ENCODE assay signal across 28 cellular contexts in the genomic region with DNA sequence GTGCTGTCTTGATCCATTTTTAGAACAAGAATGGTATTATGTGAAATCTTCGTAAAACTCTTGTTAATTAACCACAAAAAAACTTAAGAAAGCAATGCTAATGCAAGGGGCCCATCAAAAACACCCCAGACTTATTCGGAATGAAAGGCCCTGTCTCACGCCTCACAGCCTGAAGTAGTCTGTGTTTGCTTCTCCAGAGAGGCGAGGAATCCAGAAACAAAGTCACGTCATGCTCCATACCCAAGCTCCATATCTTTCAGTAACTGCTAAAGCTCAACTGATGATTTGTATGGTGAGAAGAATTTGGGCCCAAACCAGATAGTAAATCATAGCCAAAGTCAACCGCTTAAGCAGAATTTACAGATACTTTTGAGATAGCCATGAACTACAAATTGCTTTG.
A peak's percentile ranks its signal among the peaks of the same experiment; 100 is the strongest.
DNase-seq lines count a peak whose midpoint lies in the region; ATAC-seq, FAIRE-seq and TF ChIP-seq lines count a peak whose summit lies in the region.
"Had no signal": no experiment of that assay in that cellular context is flagged by ENCODE, and none has a peak within 500 bp of the region (broad histone marks: within the 10 kb centered on the region; RNA-seq: fewer than 3 reads in every experiment).

No MANE protein-coding gene starts in this region.

- peak; percentile 83 for DNase-seq in AG10803 (ENCODE audit: low read depth)
- DNase-seq in Panc1 (ENCODE audit: low read depth, low spot score) = no peak
- no peak for DNase-seq in left cardiac atrium
- no peak for DNase-seq in GM12892 (ENCODE audit: insufficient read length)
- no peak for DNase-seq in activated naive CD4-positive, alpha-beta T cell (lab: John Stamatoyannopoulos, UW)
- DNase-seq in inferior parietal cortex (ENCODE audit: extremely low spot score) = no peak
- no peak for DNase-seq in NCI-H2107 (lab: John Stamatoyannopoulos, UW)
- DNase-seq: activated CD4-positive, alpha-beta T cell treated with anti-CD3 and anti-CD28 coated beads for 48 hours; activated CD8-positive, alpha-beta memory T cell treated with anti-CD3 and anti-CD28 coated beads, Interleukin-2, amount 10 ng/mL, durations not matched to agents 7 days and 5 days; activated naive CD8-positive, alpha-beta T cell treated with anti-CD3 and anti-CD28 coated beads for 36 hours; body of pancreas; DMS79; mucosa of descending colon; NCI-H146; NCI-H510A; PC-9; posterior cingulate gyrus; stimulated activated CD8-positive, alpha-beta memory T cell treated with anti-CD3 and anti-CD28 coated beads, Interleukin-4, amount 100 ng/mL, for 48 hours; stomach; T-helper 17 cell; tibial artery had no signal

- intact Hi-C loops in Panc1 (cut with micrococcal nuclease; ENCODE audit: unreplicated experiment) = no loop called here
- intact Hi-C loops in left cardiac atrium (cut with DNase I) = no loop called here

- no peak for ATAC-seq in Panc1
- peak; percentile 70 to 93 for ATAC-seq in left cardiac atrium
- ATAC-seq: activated CD8-positive, alpha-beta memory T cell treated with anti-CD3 and anti-CD28 coated beads, Interleukin-2, amount 10 ng/mL, durations not matched to agents 7 days and 5 days; body of pancreas; left lobe of liver; mucosa of descending colon; T-helper 17 cell had no signal

- no peak overlapping the region for H3K4me3 ChIP-seq in AG10803 (ENCODE audit: low read length)
- no peak overlapping the region for H3K4me3 ChIP-seq in Panc1 (ENCODE audit: low read depth in 2 of 2, low read length in 2 of 2)
- no peak overlapping the region for H3K4me3 ChIP-seq in muscle layer of colon (ENCODE audit: low read depth in 1 of 2, low read length in 2 of 2)
- H3K4me3 ChIP-seq: body of pancreas, heart left ventricle, mucosa of descending colon, neural progenitor cell, PC-9, SJSA1, stomach, tibial artery had no signal

- FAIRE-seq in GM12892 (lab: Jason Lieb, UNC) = no peak
- FAIRE-seq: A204.1, H1 had no signal

- TSS peak; percentile 18 for BruUV-seq in Panc1 (replicated peaks; lab: Mats Ljungman, UMichigan)

- no peaks in the 10 kb centered on the region for H3K4me1 ChIP-seq in Panc1 (ENCODE audit: control insufficient read depth, insufficient read depth, low read length)
- H3K4me1 ChIP-seq in muscle layer of colon (ENCODE audit: insufficient read depth, low read length) = peaks cover 31% of the 10 kb centered on the region
- H3K4me1 ChIP-seq: body of pancreas, tibial artery had no signal

- H3K9ac ChIP-seq in muscle layer of colon (ENCODE audit: low read length) = no peak overlapping the region
- H3K9ac ChIP-seq: neural progenitor cell had no signal

- in situ Hi-C loops in Panc1 (cut with HindIII; ENCODE audit: low pct_unique_long_range_greater_than_20kb, low sequenced_read_pairs) = no loop called here

- H3K9me3 ChIP-seq in Panc1 (ENCODE audit: control insufficient read depth, insufficient read depth, low read depth, low read length) = peaks cover 9% of the 10 kb centered on the region; the same call in 1 of the 2 replicates
- H3K9me3 ChIP-seq in muscle layer of colon (ENCODE audit: low read length) = no peaks in the 10 kb centered on the region
- H3K9me3 ChIP-seq: body of pancreas, mucosa of descending colon, SJSA1 had no signal

- H3K36me3 ChIP-seq in Panc1 (ENCODE audit: control insufficient read depth, insufficient read depth, low read length) (no peaks in the 10 kb centered on the region), muscle layer of colon (ENCODE audit: insufficient read depth, low read length) (no peaks in the 10 kb centered on the region)
- H3K36me3 ChIP-seq: heart left ventricle, neural progenitor cell, SJSA1, stomach had no signal

- no peaks in the 10 kb centered on the region for H3K27me3 ChIP-seq in Panc1 (ENCODE audit: control insufficient read depth, insufficient read depth, low read length)
- no peaks in the 10 kb centered on the region for H3K27me3 ChIP-seq in muscle layer of colon (ENCODE audit: control insufficient read depth in 1 of 2, insufficient read depth in 2 of 2, low read length in 2 of 2)
- H3K27me3 ChIP-seq: body of pancreas, heart left ventricle, neural progenitor cell, SJSA1, stomach, tibial artery had no signal

- TF ChIP-seq CTCF in AG10803 (conservative IDR thresholded peaks at IDR 0.05; ENCODE audit: low read length) = no peak
- no peak for TF ChIP-seq CTCF in Panc1 (IDR thresholded peaks at IDR 0.05)

- CTCF ChIA-PET in Panc1 (lab: Charles Lee) = no interaction called here

- POLR2A ChIA-PET in Panc1 (lab: Charles Lee) = no interaction called here

- TF ChIP-seq POLR2A in GM12892 (IDR thresholded peaks at IDR 0.05; ENCODE audit: low read depth, low read length) = no peak

- H3K27ac ChIP-seq in Panc1 (ENCODE audit: low read length) (no peak overlapping the region), muscle layer of colon (ENCODE audit: low read depth, low read length) (peak overlapping the region; percentile 44)
- H3K27ac ChIP-seq: body of pancreas, neural progenitor cell, PC-9, SJSA1, stomach, tibial artery had no signal
